Comparison of ENCODE assay signal across 8 cellular contexts in genomic region chr6:135506270-135506997, GRCh38.
DNase-seq lines count a peak whose midpoint lies in the region; ATAC-seq and TF ChIP-seq lines count a peak whose summit lies in the region.

No MANE protein-coding gene starts in this region.

- peak overlapping the region; percentile 8 for H3K4me3 Mint-ChIP-seq in T-helper 2 cell treated with Interferon-gamma antibody and Interleukin-4, amounts not matched to agents 5 μg/mL and 100 μg/mL, for 36 hours
- H3K4me3 Mint-ChIP-seq in nephron progenitor cell: no peak overlapping the region

- H3K27ac Mint-ChIP-seq in T-helper 2 cell treated with Interferon-gamma antibody and Interleukin-4, amounts not matched to agents 5 μg/mL and 100 μg/mL, for 36 hours: peak overlapping the region; percentile 12
- H3K27ac Mint-ChIP-seq in nephron progenitor cell: no peak overlapping the region

- DNase-seq in AML-193 (lab: John Stamatoyannopoulos, UW) (peak; percentile 80 to 87), NAMALWA (ENCODE audit: low spot score) (peak; percentile 75), fibroblast of pulmonary artery (ENCODE audit: low read depth) (peak; percentile 82), putamen (ENCODE audit: low spot score) (peak; percentile 8), nephron progenitor cell (no peak)
- peak; percentile 42 for DNase-seq in T-helper 2 cell treated with Interferon-gamma antibody and Interleukin-4, amounts not matched to agents 5 μg/mL and 100 μg/mL, for 36 hours (ENCODE audit: low spot score)

- ATAC-seq in HG02642 (IDR thresholded peaks at IDR 0.05; ENCODE audit: poor library complexity, unreplicated experiment): peak; percentile 92

- no peaks in the 10 kb centered on the region for H3K27me3 Mint-ChIP-seq in T-helper 2 cell treated with Interferon-gamma antibody and Interleukin-4, amounts not matched to agents 5 μg/mL and 100 μg/mL, for 36 hours (ENCODE audit: low read depth)
- peaks cover 2% of the 10 kb centered on the region for H3K27me3 Mint-ChIP-seq in nephron progenitor cell (ENCODE audit: low read depth, poor library complexity)

- no peaks in the 10 kb centered on the region for H3K9me3 Mint-ChIP-seq in T-helper 2 cell treated with Interferon-gamma antibody and Interleukin-4, amounts not matched to agents 5 μg/mL and 100 μg/mL, for 36 hours
- no peaks in the 10 kb centered on the region for H3K9me3 Mint-ChIP-seq in nephron progenitor cell

- H3K4me1 Mint-ChIP-seq in T-helper 2 cell treated with Interferon-gamma antibody and Interleukin-4, amounts not matched to agents 5 μg/mL and 100 μg/mL, for 36 hours (ENCODE audit: low read depth): peaks cover 22% of the 10 kb centered on the region
- H3K4me1 Mint-ChIP-seq in nephron progenitor cell: peaks cover 14% of the 10 kb centered on the region

- TF ChIP-seq CTCF in GM12875 (IDR thresholded peaks at IDR 0.05; ENCODE audit: borderline replicate concordance, insufficient read depth, low read depth, low read length) (peak; percentile 30; the same call in 1 of the 2 replicates), fibroblast of pulmonary artery (IDR thresholded peaks at IDR 0.05; ENCODE audit: low read length, missing control alignments) (peak; percentile 58), nephron progenitor cell (IDR thresholded peaks at IDR 0.05) (no peak)

- H3K36me3 Mint-ChIP-seq in T-helper 2 cell treated with Interferon-gamma antibody and Interleukin-4, amounts not matched to agents 5 μg/mL and 100 μg/mL, for 36 hours (ENCODE audit: low read depth): no peaks in the 10 kb centered on the region
- H3K36me3 Mint-ChIP-seq in nephron progenitor cell (ENCODE audit: low read depth): no peaks in the 10 kb centered on the region

- H3K4me3 ChIP-seq in GM12875 (ENCODE audit: low read depth, low read length) (no peak overlapping the region), fibroblast of pulmonary artery (replicated peaks; ENCODE audit: low read depth, low read length) (no peak overlapping the region)
